ENCODE assay signal across 8 cellular contexts in genomic region chr18:57585421-57585820, GRCh38. TPM values are rescaled to one million over a fixed set of nuclear protein-coding genes. Genes with fewer than 3 reads are reported as not detected.
A peak's percentile ranks its signal among the peaks of the same experiment; 100 is the strongest.
DNase-seq lines count a peak whose midpoint lies in the region; ATAC-seq, FAIRE-seq and TF ChIP-seq lines count a peak whose summit lies in the region.

No MANE protein-coding gene starts in this region.

- H3K4me3 ChIP-seq in heart right ventricle (peak overlapping the region in 9 of 10 donors; percentile 68 to 97 (median 83)), astrocyte (ENCODE audit: insufficient read depth, low read depth, low read length) (peak overlapping the region; percentile 75), liver (ENCODE audit: low read depth in 1 of 3, low read length in 3 of 3) (peak overlapping the region in 2 of 3 donors; percentile 79 to 81), upper lobe of left lung (peak overlapping the region in 3 of 4 donors; percentile 72 to 94 (median 74))

- 53 to 62% methylated on average over 9 of the region's 9 CpGs for WGBS in heart right ventricle, 2 donors
- WGBS in liver: 71% methylated on average over 9 of the region's 9 CpGs
- WGBS in upper lobe of left lung, 2 donors: 52 to 61% methylated on average over 9 of the region's 9 CpGs

- H3K9ac ChIP-seq in astrocyte (ENCODE audit: low read length) (peak overlapping the region; percentile 88), liver (ENCODE audit: low read depth in 1 of 2, low read length in 2 of 2) (peak overlapping the region in 1 of 2 donors; percentile 64)

- H3K4me1 ChIP-seq in heart right ventricle: peaks cover 8 to 32% (median 15%) of the 10 kb centered on the region in 9 donors
- H3K4me1 ChIP-seq in astrocyte (ENCODE audit: insufficient read depth, low read length): peaks cover 9% of the 10 kb centered on the region
- H3K4me1 ChIP-seq in liver (ENCODE audit: control insufficient read depth in 4 of 4, insufficient read depth in 4 of 4, low read length in 3 of 4): peaks cover 0 to 14% (median 13%) of the 10 kb centered on the region in 4 donors
- peaks cover 11 to 22% (median 12%) of the 10 kb centered on the region in 4 donors for H3K4me1 ChIP-seq in upper lobe of left lung

- peak overlapping the region; percentile 88 for H3K4me3 Mint-ChIP-seq in astrocyte (ENCODE audit: unreplicated experiment)

- TF ChIP-seq EP300 in upper lobe of left lung (IDR thresholded peaks at IDR 0.05): no peak

- peaks cover 4% of the 10 kb centered on the region for H3K36me3 Mint-ChIP-seq in astrocyte (ENCODE audit: low read depth, unreplicated experiment)

- H3K9me3 Mint-ChIP-seq in astrocyte (ENCODE audit: unreplicated experiment): no peaks in the 10 kb centered on the region

- no peak overlapping the region for H3K27ac Mint-ChIP-seq in astrocyte (ENCODE audit: unreplicated experiment)

- H3K27ac ChIP-seq in heart right ventricle: peak overlapping the region in 1 of 10 donors; percentile 87
- H3K27ac ChIP-seq in astrocyte (ENCODE audit: low read depth, low read length): no peak overlapping the region
- H3K27ac ChIP-seq in liver (ENCODE audit: low read depth in 1 of 2, low read length in 2 of 2): no peak overlapping the region
- no peak overlapping the region for H3K27ac ChIP-seq in upper lobe of left lung

- peaks cover 6% of the 10 kb centered on the region for H3K4me1 Mint-ChIP-seq in astrocyte (ENCODE audit: low read depth, unreplicated experiment)

- no peaks in the 10 kb centered on the region for H3K9me3 ChIP-seq in heart right ventricle
- H3K9me3 ChIP-seq in astrocyte (ENCODE audit: insufficient read depth, low read depth, low read length): no peaks in the 10 kb centered on the region
- H3K9me3 ChIP-seq in liver (ENCODE audit: control insufficient read depth in 4 of 4, low read length in 3 of 4): no peaks in the 10 kb centered on the region
- no peaks in the 10 kb centered on the region for H3K9me3 ChIP-seq in upper lobe of left lung

- DNase-seq in heart right ventricle: no peak
- no peak for DNase-seq in cardiac septum (ENCODE audit: low spot score)
- peak; percentile 47 for DNase-seq in astrocyte (ENCODE audit: low read depth)
- DNase-seq in upper lobe of left lung: no peak
- no peak for DNase-seq in HCEC 1CT
- DNase-seq in GF-D8 (lab: John Stamatoyannopoulos, UW): no peak

- H2AFZ ChIP-seq in astrocyte (ENCODE audit: low read depth, low read length): peak overlapping the region; percentile 91

- TF ChIP-seq CTCF in heart right ventricle (IDR thresholded peaks at IDR 0.05) (no peak), astrocyte (IDR thresholded peaks at IDR 0.05; ENCODE audit: insufficient read depth, low read depth, low read length) (no peak), liver (IDR thresholded peaks at IDR 0.05; ENCODE audit: low read depth, low read length, missing input control) (no peak), upper lobe of left lung (IDR thresholded peaks at IDR 0.05) (no peak)

- FAIRE-seq in astrocyte (lab: Jason Lieb, UNC): no peak

- TF ChIP-seq POLR2A in upper lobe of left lung (IDR thresholded peaks at IDR 0.05): no peak

- peak overlapping the region; percentile 87 for H3K4me2 ChIP-seq in astrocyte (ENCODE audit: low read length)

- intact Hi-C loops in heart right ventricle (cut with DNase I) (loop anchor here in 1 of 10 donors (5.0 kb wide), 1 partner anchor 37 kb away; the partner anchor contains the start of gene NARS1), cardiac septum (cut with DNase I) (no loop called here)

- no peak for ATAC-seq in heart right ventricle
- ATAC-seq in upper lobe of left lung (ENCODE audit: low FRiP score in 2 of 2): no peak
- ATAC-seq in HG03097 (IDR thresholded peaks at IDR 0.05; ENCODE audit: low FRiP score, unreplicated experiment): no peak

- no peaks in the 10 kb centered on the region for H3K27me3 Mint-ChIP-seq in astrocyte (ENCODE audit: low read depth, unreplicated experiment)

- H3K27me3 ChIP-seq in heart right ventricle (no peaks in the 10 kb centered on the region), astrocyte (ENCODE audit: insufficient read depth, low read length) (no peaks in the 10 kb centered on the region), liver (ENCODE audit: control insufficient read depth in 4 of 4, insufficient read depth in 4 of 4, low read length in 3 of 4) (no peaks in the 10 kb centered on the region), upper lobe of left lung (no peaks in the 10 kb centered on the region)

- H4K20me1 ChIP-seq in astrocyte (ENCODE audit: insufficient read depth, low read length): no peaks in the 10 kb centered on the region

- no peaks in the 10 kb centered on the region for H3K79me2 ChIP-seq in astrocyte (ENCODE audit: insufficient read depth, low read length)

- peaks cover 0 to 24% (median 0%) of the 10 kb centered on the region in 9 donors for H3K36me3 ChIP-seq in heart right ventricle
- H3K36me3 ChIP-seq in astrocyte (ENCODE audit: insufficient read depth, low read length): peaks cover 3% of the 10 kb centered on the region
- peaks cover 0 to 4% (median 0%) of the 10 kb centered on the region in 4 donors for H3K36me3 ChIP-seq in liver (ENCODE audit: control insufficient read depth in 4 of 4, insufficient read depth in 3 of 4, low read depth in 1 of 4, low read length in 3 of 4)
- peaks cover 0 to 11% (median 0%) of the 10 kb centered on the region in 4 donors for H3K36me3 ChIP-seq in upper lobe of left lung

- no peak for TF ChIP-seq RAD21 in liver (IDR thresholded peaks at IDR 0.05)

TF ChIP-seq in liver, 16 proteins besides CTCF, POLR2A, EP300 and RAD21 (continues in another document):
- TF ChIP-seq NR2F2 (IDR thresholded peaks at IDR 0.05) (no peak), HNF4G (IDR thresholded peaks at IDR 0.05) (no peak), EGR1 (IDR thresholded peaks at IDR 0.05; ENCODE audit: low read depth in 2 of 2) (no peak), SP1 (IDR thresholded peaks at IDR 0.05) (no peak), RXRA (IDR thresholded peaks at IDR 0.05) (no peak), FOXA2 (IDR thresholded peaks at IDR 0.05) (no peak), JUND (IDR thresholded peaks at IDR 0.05) (no peak), GABPA (IDR thresholded peaks at IDR 0.05 in 1 of 2, conservative IDR thresholded peaks at IDR 0.05 in 1 of 2) (no peak), HNF4A (conservative IDR thresholded peaks at IDR 0.05) (no peak), FOXA1 (IDR thresholded peaks at IDR 0.05) (no peak), YY1 (IDR thresholded peaks at IDR 0.05) (no peak), ATF3 (IDR thresholded peaks at IDR 0.05) (no peak), TAF1 (conservative IDR thresholded peaks at IDR 0.05) (no peak), REST (IDR thresholded peaks at IDR 0.05) (no peak), MAX (IDR thresholded peaks at IDR 0.05) (no peak)

RNA-seq across cellular contexts. Expression of gene FECH, which starts 1.1 kb away (rescaled TPM):
- 10 to 100 TPM; 30.7 to 55.7 (median 40.5) TPM for total RNA-seq in heart right ventricle
- polyA plus RNA-seq in heart right ventricle: 1 to 10 TPM; 4.3 to 9.1 TPM
- total RNA-seq in cardiac septum: 39.5 TPM
- 25.1 and 31.7 TPM in 2 replicates for total RNA-seq in astrocyte
- 1,000 to 10,000 TPM in 1 of 2 donors, 10 to 100 TPM in 1; 45.6 to 1,262 TPM for total RNA-seq in liver
- 10 to 100 TPM; 13.8 to 38.7 TPM for polyA plus RNA-seq in liver
- total RNA-seq in upper lobe of left lung: 10 to 100 TPM; 11.4 to 27.2 (median 22.1) TPM

RNA-seq across cellular contexts. Expression of gene NARS1, which starts 36.2 kb away (rescaled TPM):
- 100 to 1,000 TPM in 9 of 10 donors, 10 to 100 TPM in 1; 86.8 to 155 (median 129) TPM for total RNA-seq in heart right ventricle
- 10 to 100 TPM; 62.0 to 86.2 TPM for polyA plus RNA-seq in heart right ventricle
- total RNA-seq in cardiac septum: 111 TPM
- total RNA-seq in astrocyte: 223 and 224 TPM in 2 replicates
- total RNA-seq in liver: 10 to 100 TPM; 64.4 to 81.8 TPM
- 10 to 100 TPM; 42.6 to 60.0 TPM for polyA plus RNA-seq in liver
- 100 to 1,000 TPM in 3 of 6 donors, 10 to 100 TPM in 3; 55.8 to 112 (median 99.0) TPM for total RNA-seq in upper lobe of left lung
